ENCODE assay signal across 14 cellular contexts in the genomic region with DNA sequence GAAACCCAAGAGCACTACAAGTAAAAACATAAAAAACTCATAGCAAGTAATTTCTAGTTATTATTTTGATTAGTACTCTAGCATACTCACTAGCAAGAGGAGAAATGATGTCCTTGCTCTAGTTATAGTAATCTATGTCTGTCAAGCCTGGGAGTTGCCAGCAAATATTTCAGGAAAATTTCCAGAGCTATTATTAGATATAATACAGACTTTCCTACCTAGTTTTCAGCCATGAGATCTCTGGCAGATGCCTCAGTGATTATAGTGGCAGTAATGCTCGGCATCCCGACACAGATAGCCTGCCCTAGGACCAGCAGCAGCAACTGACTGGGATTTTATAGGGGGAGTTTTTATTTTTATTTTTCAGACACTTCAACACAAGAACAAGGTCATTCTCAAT.
"Had no signal": no experiment of that assay in that cellular context is flagged by ENCODE, and none has a peak within 500 bp of the region (broad histone marks: within the 10 kb centered on the region; RNA-seq: fewer than 3 reads in every experiment).

No MANE protein-coding gene starts in this region.

- DNase-seq: activated CD4-positive, alpha-beta T cell treated with anti-CD3 and anti-CD28 coated beads for 1 hour; activated CD4-positive, alpha-beta T cell treated with anti-CD3 and anti-CD28 coated beads, Interleukin-2, amount 50 U/mL, for 4 hours; activated naive CD4-positive, alpha-beta T cell; activated naive CD8-positive, alpha-beta T cell treated with anti-CD3 and anti-CD28 coated beads, Interleukin-2, amount 10 ng/mL, durations not matched to agents 7 days and 5 days; activated T-cell treated with anti-CD3 and anti-CD28 coated beads for 4 hours; effector memory CD4-positive, alpha-beta T cell; foreskin melanocyte; mucosa of descending colon; natural killer cell; nucleus accumbens; right lobe of liver; stimulated activated CD4-positive, alpha-beta T cell treated with anti-CD3 and anti-CD28 coated beads, Interleukin-1b, Interleukin-23, amount 100 ng/mL, for 48 hours; thyroid gland had no signal

- H3K27ac ChIP-seq: thyroid gland, vagina had no signal

- H3K4me3 ChIP-seq: mucosa of descending colon, right lobe of liver, thyroid gland, vagina had no signal

- ATAC-seq: mucosa of descending colon, natural killer cell had no signal

- H3K36me3 ChIP-seq: right lobe of liver, thyroid gland, vagina had no signal

- H3K27me3 ChIP-seq: right lobe of liver, thyroid gland, vagina had no signal

- H3K9me3 ChIP-seq: mucosa of descending colon, right lobe of liver, thyroid gland, vagina had no signal

- H3K4me1 ChIP-seq: vagina had no signal
